ENCODE assay signal across 9 cellular contexts in genomic region chr13:30143671-30144400, GRCh38.
DNase-seq lines count a peak whose midpoint lies in the region; ATAC-seq and TF ChIP-seq lines count a peak whose summit lies in the region.
"Had no signal": no experiment of that assay in that cellular context is flagged by ENCODE, and none has a peak within 500 bp of the region (broad histone marks: within the 10 kb centered on the region; RNA-seq: fewer than 3 reads in every experiment).

No MANE protein-coding gene starts in this region.

- H3K4me1 ChIP-seq in endodermal cell (ENCODE audit: control insufficient read depth, insufficient read depth, low read length) (no peaks in the 10 kb centered on the region), sigmoid colon (peaks cover 0 to 24% (median 22%) of the 10 kb centered on the region in 4 donors)

- DNase-seq in ELR (ENCODE audit: low read depth) (peak; percentile 76), RWPE1 (ENCODE audit: low spot score) (peak; percentile 15), endodermal cell (no peak), sigmoid colon (no peak), OCI-M2 (lab: John Stamatoyannopoulos, UW; ENCODE audit: unreplicated experiment) (no peak), NCI-H510A (lab: John Stamatoyannopoulos, UW) (no peak)
- DNase-seq in central memory CD4-positive, alpha-beta T cell = no peak
- DNase-seq: heart right ventricle had no signal

- H3K4me1 Mint-ChIP-seq in endodermal cell = no peaks in the 10 kb centered on the region

- H3K36me3 ChIP-seq in endodermal cell (ENCODE audit: control insufficient read depth, insufficient read depth, low read length) (no peaks in the 10 kb centered on the region), sigmoid colon (no peaks in the 10 kb centered on the region)
- H3K36me3 ChIP-seq: heart right ventricle had no signal

- TF ChIP-seq EP300 in sigmoid colon (IDR thresholded peaks at IDR 0.05) = no peak

- no peak for TF ChIP-seq POLR2A in sigmoid colon (IDR thresholded peaks at IDR 0.05)

- CTCF ChIA-PET in RWPE1 (lab: Yijun Ruan, JAX) = interaction anchor here (3.7 kb wide), 1 partner anchor 11 kb away, joined by 20 read pairs; no protein-coding TSS in a partner anchor

- peak overlapping the region; percentile 72 for H3K27ac Mint-ChIP-seq in endodermal cell

- no peak for TF ChIP-seq CTCF in RWPE1 (conservative IDR thresholded peaks at IDR 0.05; ENCODE audit: low read depth)
- no peak for TF ChIP-seq CTCF in endodermal cell (conservative IDR thresholded peaks at IDR 0.05)
- TF ChIP-seq CTCF in sigmoid colon (IDR thresholded peaks at IDR 0.05) = no peak

- POLR2A ChIA-PET in RWPE1 (lab: Yijun Ruan, JAX; ENCODE audit: low non-redundant PET) = interaction anchor here (0.6 kb wide), 1 partner anchor 276 kb away, joined by 3 read pairs; no protein-coding TSS in a partner anchor

- no peak overlapping the region for H3K4me3 Mint-ChIP-seq in endodermal cell

- H3K9me3 Mint-ChIP-seq in endodermal cell = peaks cover 4% of the 10 kb centered on the region

- H3K27me3 ChIP-seq in endodermal cell (ENCODE audit: control insufficient read depth, insufficient read depth, low read length, poor library complexity, severe bottlenecking) (no peaks in the 10 kb centered on the region), sigmoid colon (no peaks in the 10 kb centered on the region)
- H3K27me3 ChIP-seq: heart right ventricle had no signal

- H3K36me3 Mint-ChIP-seq in endodermal cell (ENCODE audit: low read depth) = no peaks in the 10 kb centered on the region

- H3K9me3 ChIP-seq in endodermal cell (ENCODE audit: control insufficient read depth, low read length) (no peaks in the 10 kb centered on the region), sigmoid colon (no peaks in the 10 kb centered on the region)
- H3K9me3 ChIP-seq: heart right ventricle had no signal

- H3K4me3 ChIP-seq in endodermal cell (ENCODE audit: low read length) (no peak overlapping the region), sigmoid colon (no peak overlapping the region)
- H3K4me3 ChIP-seq: heart right ventricle had no signal

- H3K27me3 Mint-ChIP-seq in endodermal cell (ENCODE audit: insufficient read depth) = peaks cover 2% of the 10 kb centered on the region

- peak overlapping the region; percentile 91 for H3K27ac ChIP-seq in RWPE1
- no peak overlapping the region for H3K27ac ChIP-seq in endodermal cell (ENCODE audit: low read depth, low read length)
- peak overlapping the region; percentile 64 to 79 (median 74) for H3K27ac ChIP-seq in sigmoid colon

- intact Hi-C loops in sigmoid colon (cut with DNase I) = loop anchor here (5.0 kb wide), 1 partner anchor 263 kb away; no protein-coding TSS in a partner anchor

- H3K9ac ChIP-seq in endodermal cell (ENCODE audit: extremely low read depth, low read length, poor library complexity, severe bottlenecking) = no peak overlapping the region

- 97 to 98% methylated on average over 4 to 5 of the region's 5 CpGs for WGBS in endodermal cell (ENCODE audit: insufficient coverage in 1 of 2, insufficient read length in 1 of 2), 2 experiments
- 90 to 95% methylated on average over 5 of the region's 5 CpGs for WGBS in sigmoid colon, 2 donors

- no peak for ATAC-seq in GM19463 (IDR thresholded peaks at IDR 0.05; ENCODE audit: unreplicated experiment)

Comparison
In these comparisons a context has a peak if more than half of its experiments do, and no peak if none do; other contexts are left out.
1. DNase-seq: peak in ELR (single experiment) and RWPE1 (single experiment); none in endodermal cell (single experiment), sigmoid colon (single experiment), OCI-M2 (single experiment), central memory CD4-positive, alpha-beta T cell (single experiment) and NCI-H510A (single experiment).